Comparison of ENCODE assay signal across 33 cellular contexts in the genomic region with DNA sequence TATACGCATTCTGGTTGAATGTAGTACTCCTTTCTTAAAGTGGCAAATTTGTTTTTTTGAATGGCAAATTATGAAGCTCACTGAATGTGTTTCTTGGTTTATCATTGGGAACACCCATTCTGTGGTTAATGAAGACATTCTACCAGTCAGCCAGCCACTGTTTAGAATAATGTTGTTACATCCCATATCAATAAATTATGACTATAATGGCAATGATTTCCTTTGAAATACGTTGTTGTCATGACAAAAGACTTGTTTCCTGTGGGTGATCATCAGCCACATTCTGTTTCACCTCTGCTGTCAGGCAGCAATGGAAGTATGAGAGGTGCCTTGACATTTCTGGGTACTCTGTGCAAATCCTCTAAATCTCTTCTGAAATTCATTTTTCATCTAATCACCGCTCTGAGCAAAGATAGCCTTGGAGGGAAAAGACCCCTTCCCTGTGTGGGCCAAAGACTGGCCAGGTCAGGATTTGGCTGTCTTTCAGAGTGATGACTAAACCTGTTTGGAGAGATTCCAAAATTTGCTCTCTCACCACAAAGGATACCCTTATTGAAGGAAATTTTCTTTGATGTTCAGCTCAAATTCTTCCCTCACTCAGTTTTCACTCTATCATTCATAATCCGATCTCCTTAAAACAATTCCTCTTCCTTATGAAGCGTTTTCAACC.
A peak's percentile ranks its signal among the peaks of the same experiment; 100 is the strongest.
DNase-seq lines count a peak whose midpoint lies in the region; ATAC-seq and TF ChIP-seq lines count a peak whose summit lies in the region.
"Had no signal": no experiment of that assay in that cellular context is flagged by ENCODE, and none has a peak within 500 bp of the region (broad histone marks: within the 10 kb centered on the region; RNA-seq: fewer than 3 reads in every experiment).

No MANE protein-coding gene starts in this region.

- H3K36me3 ChIP-seq in breast epithelium (no peaks in the 10 kb centered on the region), RWPE2 (ENCODE audit: low read depth) (no peaks in the 10 kb centered on the region)
- H3K36me3 ChIP-seq: gastroesophageal sphincter, thyroid gland had no signal

- intact Hi-C loops in MCF 10A (cut with micrococcal nuclease) (no loop called here), breast epithelium (cut with DNase I; ENCODE audit: low total_unique reads) (no loop called here)

- no peak overlapping the region for H3K4me3 ChIP-seq in breast epithelium
- H3K4me3 ChIP-seq in RWPE2 (ENCODE audit: severe bottlenecking), result no peak overlapping the region
- H3K4me3 ChIP-seq in epithelial cell of proximal tubule (ENCODE audit: low read depth, low read length), result no peak overlapping the region
- H3K4me3 ChIP-seq: gastroesophageal sphincter, K562, SK-N-MC, thyroid gland had no signal

- TF ChIP-seq CTCF in MCF 10A (IDR thresholded peaks at IDR 0.05; ENCODE audit: unreplicated experiment) (no peak), breast epithelium (IDR thresholded peaks at IDR 0.05) (no peak), RWPE2 (IDR thresholded peaks at IDR 0.05; ENCODE audit: poor library complexity, severe bottlenecking) (no peak), epithelial cell of proximal tubule (conservative IDR thresholded peaks at IDR 0.05; ENCODE audit: low read depth, low read length) (no peak)

- ATAC-seq in RWPE2 (ENCODE audit: low read depth) (peak; percentile 76), HG02840 (IDR thresholded peaks at IDR 0.05; ENCODE audit: low FRiP score, unreplicated experiment) (no peak), HG03354 (IDR thresholded peaks at IDR 0.05; ENCODE audit: poor library complexity, severe bottlenecking, unreplicated experiment) (no peak), HG02970 (IDR thresholded peaks at IDR 0.05; ENCODE audit: low FRiP score, unreplicated experiment) (no peak)
- ATAC-seq: activated T-helper 17 cell treated with anti-CD3 and anti-CD28 coated beads, Interleukin-2, amount 50 U/mL, for 72 hours; gastroesophageal sphincter; K562; left ventricle myocardium superior; naive thymus-derived CD4-positive, alpha-beta T cell; T-helper 17 cell had no signal

- H3K4me1 Mint-ChIP-seq in MCF 10A (ENCODE audit: insufficient read depth, unreplicated experiment), result peaks cover 35% of the 10 kb centered on the region
- H3K4me1 Mint-ChIP-seq: activated CD4-positive, alpha-beta memory T cell treated with anti-CD3 and anti-CD28 coated beads, Interleukin-2, amount 10 ng/mL, durations not matched to agents 7 days and 5 days; activated naive CD4-positive, alpha-beta T cell treated with anti-CD3 and anti-CD28 coated beads, Interleukin-2, amount 50 U/mL, for 24 hours; activated T-helper 17 cell treated with anti-CD3 and anti-CD28 coated beads, Interleukin-2, amount 50 U/mL, for 72 hours; B cell; CD8-positive, alpha-beta memory T cell; H9; immature natural killer cell; naive thymus-derived CD4-positive, alpha-beta T cell; T-helper 17 cell had no signal

- peaks cover 4% of the 10 kb centered on the region for H3K36me3 Mint-ChIP-seq in MCF 10A (ENCODE audit: insufficient read depth, unreplicated experiment)
- H3K36me3 Mint-ChIP-seq: activated naive CD4-positive, alpha-beta T cell treated with anti-CD3 and anti-CD28 coated beads, Interleukin-2, amount 50 U/mL, for 24 hours; CD8-positive, alpha-beta memory T cell; immature natural killer cell; naive thymus-derived CD4-positive, alpha-beta T cell had no signal

- POLR2A ChIA-PET in MCF 10A (lab: Yijun Ruan, JAX), result interaction anchor here (0.7 to 2.1 kb wide), 5 partner anchors 12 to 866 kb away, joined by 3 to 7 read pairs (median 3); no protein-coding TSS in a partner anchor

- H3K4me3 Mint-ChIP-seq in MCF 10A (ENCODE audit: unreplicated experiment), result no peak overlapping the region
- H3K4me3 Mint-ChIP-seq: activated CD4-positive, alpha-beta memory T cell treated with anti-CD3 and anti-CD28 coated beads, Interleukin-2, amount 10 ng/mL, durations not matched to agents 7 days and 5 days; activated naive CD4-positive, alpha-beta T cell treated with anti-CD3 and anti-CD28 coated beads, Interleukin-2, amount 50 U/mL, for 24 hours; activated T-helper 17 cell treated with anti-CD3 and anti-CD28 coated beads, Interleukin-2, amount 50 U/mL, for 72 hours; B cell; CD8-positive, alpha-beta memory T cell; dendritic cell treated with granulocyte-macrophage colony-stimulating factor and Interleukin-4, amounts not matched to agents 40 ng/mL and 50 ng/mL, for 4 days; H9; immature natural killer cell; naive thymus-derived CD4-positive, alpha-beta T cell; stimulated activated naive CD8-positive, alpha-beta T cell treated with anti-CD3 and anti-CD28 coated beads, Interleukin-15, Interleukin-2, amounts not matched to agents 100 ng/mL and 50 ng/mL, for 24 hours; T-helper 17 cell had no signal

- H3K4me1 ChIP-seq in breast epithelium (no peaks in the 10 kb centered on the region), RWPE2 (ENCODE audit: insufficient read depth, poor library complexity, severe bottlenecking) (peaks cover 9% of the 10 kb centered on the region)
- H3K4me1 ChIP-seq: gastroesophageal sphincter, thyroid gland had no signal

- H3K9me3 ChIP-seq in breast epithelium, result peaks cover 0 to 17% of the 10 kb centered on the region in 2 donors
- no peaks in the 10 kb centered on the region for H3K9me3 ChIP-seq in RWPE2 (ENCODE audit: severe bottlenecking)
- H3K9me3 ChIP-seq: thyroid gland had no signal

- peaks cover 8% of the 10 kb centered on the region for H3K9me3 Mint-ChIP-seq in MCF 10A (ENCODE audit: unreplicated experiment)
- H3K9me3 Mint-ChIP-seq: dendritic cell treated with granulocyte-macrophage colony-stimulating factor and Interleukin-4, amounts not matched to agents 40 ng/mL and 50 ng/mL, for 4 days had no signal

- H3K27ac ChIP-seq in breast epithelium, result no peak overlapping the region
- peak overlapping the region; percentile 17 for H3K27ac ChIP-seq in RWPE2 (ENCODE audit: poor library complexity, severe bottlenecking)
- H3K27ac ChIP-seq: gastroesophageal sphincter, SK-N-MC, thyroid gland had no signal

- CTCF ChIA-PET in MCF 10A (lab: Yijun Ruan, JAX), result interaction anchor here (0.6 kb wide), 1 partner anchor 312 kb away, joined by 4 read pairs; no protein-coding TSS in a partner anchor

- H3K27ac Mint-ChIP-seq in MCF 10A (ENCODE audit: low read depth, unreplicated experiment), result peak overlapping the region; percentile 59
- H3K27ac Mint-ChIP-seq: activated CD4-positive, alpha-beta memory T cell treated with anti-CD3 and anti-CD28 coated beads, Interleukin-2, amount 10 ng/mL, durations not matched to agents 7 days and 5 days; activated naive CD4-positive, alpha-beta T cell treated with anti-CD3 and anti-CD28 coated beads, Interleukin-2, amount 50 U/mL, for 24 hours; activated T-helper 17 cell treated with anti-CD3 and anti-CD28 coated beads, Interleukin-2, amount 50 U/mL, for 72 hours; B cell; CD8-positive, alpha-beta memory T cell; dendritic cell treated with granulocyte-macrophage colony-stimulating factor and Interleukin-4, amounts not matched to agents 40 ng/mL and 50 ng/mL, for 4 days; H9; immature natural killer cell; naive thymus-derived CD4-positive, alpha-beta T cell; stimulated activated naive CD8-positive, alpha-beta T cell treated with anti-CD3 and anti-CD28 coated beads, Interleukin-15, Interleukin-2, amounts not matched to agents 100 ng/mL and 50 ng/mL, for 24 hours; T-helper 17 cell had no signal

- DNase-seq in MCF 10A (ENCODE audit: unreplicated experiment) (peak; percentile 72), breast epithelium (ENCODE audit: low spot score in 2 of 2) (no peak), RWPE2 (ENCODE audit: low spot score) (no peak), epithelial cell of proximal tubule (ENCODE audit: low read depth) (peak; percentile 1), cerebellum (ENCODE audit: low spot score) (no peak)
- DNase-seq: activated CD4-positive, alpha-beta memory T cell treated with anti-CD3 and anti-CD28 coated beads, Interleukin-2, amount 10 ng/mL, durations not matched to agents 7 days and 5 days; activated CD4-positive, CD25-positive, alpha-beta regulatory T cell treated with anti-CD3 and anti-CD28 coated beads, Interleukin-2, amount 50 U/mL, for 72 hours; activated CD8-positive, alpha-beta memory T cell treated with anti-CD3 and anti-CD28 coated beads, Interleukin-2, amount 50 U/mL, for 48 hours; CD8-positive, alpha-beta memory T cell; central memory CD4-positive, alpha-beta T cell; DMS79 treated with DMSO at 0.1 percent for 48 hours; H9; hypothalamus; immature natural killer cell; left ventricle myocardium superior; midbrain; NCI-H1417; NCI-H2081 treated with DMSO at 0.1 percent for 48 hours; nucleus accumbens; T-helper 17 cell; thyroid gland had no signal

- no peaks in the 10 kb centered on the region for H3K27me3 Mint-ChIP-seq in MCF 10A (ENCODE audit: insufficient read depth, unreplicated experiment)
- H3K27me3 Mint-ChIP-seq: activated CD4-positive, alpha-beta memory T cell treated with anti-CD3 and anti-CD28 coated beads, Interleukin-2, amount 10 ng/mL, durations not matched to agents 7 days and 5 days; activated T-helper 17 cell treated with anti-CD3 and anti-CD28 coated beads, Interleukin-2, amount 50 U/mL, for 72 hours; dendritic cell treated with granulocyte-macrophage colony-stimulating factor and Interleukin-4, amounts not matched to agents 40 ng/mL and 50 ng/mL, for 4 days; T-helper 17 cell had no signal

- no TSS peak for BruUV-seq in MCF 10A (replicated peaks; lab: Mats Ljungman, UMichigan)

- H3K27me3 ChIP-seq in breast epithelium (no peaks in the 10 kb centered on the region), RWPE2 (ENCODE audit: insufficient read depth, poor library complexity, severe bottlenecking) (no peaks in the 10 kb centered on the region)
- H3K27me3 ChIP-seq: gastroesophageal sphincter, thyroid gland had no signal

- TF ChIP-seq POLR2A in breast epithelium (IDR thresholded peaks at IDR 0.05), result no peak

Comparison
In these comparisons a context has a peak if more than half of its experiments do, and no peak if none do; other contexts are left out.
1. DNase-seq: peak in MCF 10A (single experiment) and epithelial cell of proximal tubule (single experiment); none in breast epithelium (0 of 2), RWPE2 (single experiment) and cerebellum (single experiment).